In the genomic region with DNA sequence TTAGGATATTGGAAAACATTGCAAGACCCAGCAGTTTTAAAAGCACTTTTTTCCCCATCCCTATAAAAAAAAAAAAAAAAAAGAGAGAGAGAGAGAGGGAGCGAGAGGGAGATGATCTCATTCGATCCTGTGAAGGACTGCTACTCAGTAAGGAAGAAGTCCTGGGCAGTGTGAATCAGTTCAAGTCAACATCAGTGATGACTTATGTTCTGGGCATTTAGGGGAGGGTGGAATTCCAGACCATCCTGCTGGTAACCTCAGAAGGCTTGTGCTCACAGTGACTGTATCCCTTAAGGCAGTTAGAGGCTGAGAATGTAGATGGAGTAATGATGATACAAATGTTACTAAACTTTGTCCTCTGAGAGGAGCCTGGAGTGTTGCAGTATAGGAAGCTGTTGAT, we compare ENCODE assay signal across 11 cellular contexts.
DNase-seq lines count a peak whose midpoint lies in the region; ATAC-seq, FAIRE-seq and TF ChIP-seq lines count a peak whose summit lies in the region.
"Had no signal": no experiment of that assay in that cellular context is flagged by ENCODE, and none has a peak within 500 bp of the region (broad histone marks: within the 10 kb centered on the region; RNA-seq: fewer than 3 reads in every experiment).

No MANE protein-coding gene starts in this region.

- H3K27me3 ChIP-seq in BJ (ENCODE audit: control insufficient read depth, insufficient read depth, low read length) (no peaks in the 10 kb centered on the region), mesendoderm (ENCODE audit: insufficient read depth, low read length, poor library complexity) (no peaks in the 10 kb centered on the region)

- H3K56ac ChIP-seq in mesendoderm (ENCODE audit: low read length) = no peak overlapping the region

- no peak overlapping the region for H3K18ac ChIP-seq in mesendoderm (ENCODE audit: low read length)

- peaks cover 9% of the 10 kb centered on the region for H3K4me1 ChIP-seq in mesendoderm (ENCODE audit: control insufficient read depth, low read depth, low read length)

- no peak overlapping the region for H4K8ac ChIP-seq in mesendoderm (ENCODE audit: low read depth, low read length)

- H3K36me3 ChIP-seq in BJ (ENCODE audit: control insufficient read depth, insufficient read depth, low read length) (no peaks in the 10 kb centered on the region), mesendoderm (ENCODE audit: control insufficient read depth, insufficient read depth, low read length) (no peaks in the 10 kb centered on the region)

- WGBS in mesendoderm (ENCODE audit: extremely low coverage, insufficient coverage, low lambda C conversion rate) = no CpG with 5 or more reads among the region's 2 CpGs

- CTCF ChIA-PET in BJ (lab: Yijun Ruan, JAX) = no interaction called here

- H3K23ac ChIP-seq in mesendoderm (ENCODE audit: low read length) = no peak overlapping the region

- no peaks in the 10 kb centered on the region for H3K79me1 ChIP-seq in mesendoderm (ENCODE audit: low read length)

- POLR2A ChIA-PET in BJ (lab: Charles Lee) = interaction anchor here (0.6 kb wide), 1 partner anchor 30 kb away, joined by 3 read pairs; no protein-coding TSS in a partner anchor

- H2AK5ac ChIP-seq in mesendoderm (ENCODE audit: low read length) = no peak overlapping the region

- H2BK5ac ChIP-seq in mesendoderm (ENCODE audit: low read length) = no peak overlapping the region

- H3K27ac ChIP-seq in mesendoderm (ENCODE audit: low read depth, low read length) = no peak overlapping the region

- FAIRE-seq in frontal cortex (lab: Jason Lieb, UNC) = no peak

- no peak overlapping the region for H2BK120ac ChIP-seq in mesendoderm (ENCODE audit: low read depth, low read length)

- ATAC-seq in GM21390 (IDR thresholded peaks at IDR 0.05; ENCODE audit: unreplicated experiment) = no peak
- ATAC-seq: effector memory CD8-positive, alpha-beta T cell; stimulated activated naive CD8-positive, alpha-beta T cell treated with anti-CD3 and anti-CD28 coated beads, Interleukin-15, amount 100 ng/mL, for 72 hours had no signal

- H3K4me2 ChIP-seq in mesendoderm (ENCODE audit: low read length) = no peak overlapping the region

- peak; percentile 99 for DNase-seq in BJ (ENCODE audit: low read depth)
- DNase-seq in M059J (ENCODE audit: low read depth) = peak; percentile 100
- peak; percentile 97 for DNase-seq in dedifferentiated amniotic fluid mesenchymal stem cell (ENCODE audit: extremely low spot score)
- DNase-seq in mesendoderm = peak; percentile 97
- no peak for DNase-seq in frontal cortex (ENCODE audit: low spot score in 2 of 2)
- no peak for DNase-seq in NCI-H2107 (lab: John Stamatoyannopoulos, UW)
- DNase-seq in NCI-H187 (lab: John Stamatoyannopoulos, UW) = no peak
- DNase-seq: effector memory CD8-positive, alpha-beta T cell; NCI-H524 treated with DMSO at 0.1 percent for 48 hours; stimulated activated naive CD8-positive, alpha-beta T cell treated with anti-CD3 and anti-CD28 coated beads, Interleukin-15, amount 100 ng/mL, for 72 hours had no signal

- no peaks in the 10 kb centered on the region for H3K79me2 ChIP-seq in mesendoderm (ENCODE audit: control insufficient read depth, insufficient read depth, low read length)

- H3K4ac ChIP-seq in mesendoderm (ENCODE audit: low read depth, low read length) = no peak overlapping the region

- no peak overlapping the region for H4K5ac ChIP-seq in mesendoderm (ENCODE audit: low read length)

- no peak overlapping the region for H3K9ac ChIP-seq in mesendoderm (ENCODE audit: low read length)

- H2BK15ac ChIP-seq in mesendoderm (replicated peaks; ENCODE audit: low read depth) = no peak overlapping the region

- TF ChIP-seq CTCF in BJ (IDR thresholded peaks at IDR 0.05; ENCODE audit: insufficient read depth, low read depth, low read length) = no peak

- H3K4me3 ChIP-seq in BJ (ENCODE audit: low read depth, low read length) = no peak overlapping the region
- no peak overlapping the region for H3K4me3 ChIP-seq in mesendoderm (ENCODE audit: low read length)

Comparison
In these comparisons a context has a peak if more than half of its experiments do, and no peak if none do; other contexts are left out.
1. DNase-seq: peak in BJ (single experiment), M059J (single experiment), dedifferentiated amniotic fluid mesenchymal stem cell (single experiment) and mesendoderm (single experiment); none in frontal cortex (0 of 2), NCI-H2107 (single experiment) and NCI-H187 (0 of 2).